19 cellular contexts compared by ENCODE assay signal in genomic region chr13:64278493-64278892, GRCh38.
A peak's percentile ranks its signal among the peaks of the same experiment; 100 is the strongest.
DNase-seq lines count a peak whose midpoint lies in the region; TF ChIP-seq lines count a peak whose summit lies in the region.
"Had no signal": no experiment of that assay in that cellular context is flagged by ENCODE, and none has a peak within 500 bp of the region (broad histone marks: within the 10 kb centered on the region; RNA-seq: fewer than 3 reads in every experiment).

No MANE protein-coding gene starts in this region.

- peaks cover 14% of the 10 kb centered on the region for H3K9me3 Mint-ChIP-seq in activated naive CD4-positive, alpha-beta T cell treated with anti-CD3 and anti-CD28 coated beads for 36 hours

- no peaks in the 10 kb centered on the region for H3K27me3 ChIP-seq in AG04450 (ENCODE audit: control insufficient read depth, insufficient read depth, low read length)
- H3K27me3 ChIP-seq in tibial nerve, result no peaks in the 10 kb centered on the region
- H3K27me3 ChIP-seq: esophagus squamous epithelium, neural progenitor cell, sigmoid colon had no signal

- H3K27ac Mint-ChIP-seq in activated naive CD4-positive, alpha-beta T cell treated with anti-CD3 and anti-CD28 coated beads for 36 hours, result no peak overlapping the region
- H3K27ac Mint-ChIP-seq: activated naive CD8-positive, alpha-beta T cell treated with anti-CD3 and anti-CD28 coated beads, Interleukin-2, amount 50 U/mL, for 24 hours; dendritic cell treated with granulocyte-macrophage colony-stimulating factor and Interleukin-4, amounts not matched to agents 40 ng/mL and 50 ng/mL, for 4 days; neural progenitor cell; T-helper 1 cell treated with Interleukin-12 subunit alpha and Interleukin-12 subunit beta and Interleukin-4 antibody, amounts not matched to agents 30 μg/mL and 1 μg/mL, for 36 hours had no signal

- no peak overlapping the region for H3K4me3 ChIP-seq in AG04450 (ENCODE audit: low read depth, low read length)
- H3K4me3 ChIP-seq in astrocyte of the cerebellum (ENCODE audit: low read depth, low read length), result no peak overlapping the region
- H3K4me3 ChIP-seq in tibial nerve, result no peak overlapping the region
- H3K4me3 ChIP-seq: esophagus squamous epithelium, lower lobe of right lung, neural progenitor cell, sigmoid colon had no signal

- in situ Hi-C loops in astrocyte of the cerebellum (cut with HindIII; ENCODE audit: low sequenced_read_pairs), result no loop called here

- TF ChIP-seq CTCF in AG04450 (IDR thresholded peaks at IDR 0.05; ENCODE audit: low read depth, low read length) (no peak), astrocyte of the cerebellum (IDR thresholded peaks at IDR 0.05; ENCODE audit: low read depth, low read length, missing control alignments) (no peak), tibial nerve (IDR thresholded peaks at IDR 0.05) (no peak)

- no peaks in the 10 kb centered on the region for H3K36me3 ChIP-seq in tibial nerve
- H3K36me3 ChIP-seq: esophagus squamous epithelium, lower lobe of right lung, neural progenitor cell, sigmoid colon had no signal

- 76 to 77% methylated on average over 5 of the region's 5 CpGs for WGBS in tibial nerve, 2 donors

- POLR2A ChIA-PET in AG04450 (lab: Yijun Ruan, JAX), result no interaction called here

- no peak overlapping the region for H3K4me3 Mint-ChIP-seq in activated naive CD4-positive, alpha-beta T cell treated with anti-CD3 and anti-CD28 coated beads for 36 hours
- H3K4me3 Mint-ChIP-seq: activated naive CD8-positive, alpha-beta T cell treated with anti-CD3 and anti-CD28 coated beads, Interleukin-2, amount 50 U/mL, for 24 hours; dendritic cell treated with granulocyte-macrophage colony-stimulating factor and Interleukin-4, amounts not matched to agents 40 ng/mL and 50 ng/mL, for 4 days; neural progenitor cell; T-helper 1 cell treated with Interleukin-12 subunit alpha and Interleukin-12 subunit beta and Interleukin-4 antibody, amounts not matched to agents 30 μg/mL and 1 μg/mL, for 36 hours had no signal

- no peaks in the 10 kb centered on the region for H3K4me1 ChIP-seq in tibial nerve
- H3K4me1 ChIP-seq: esophagus squamous epithelium, lower lobe of right lung, neural progenitor cell, sigmoid colon had no signal

- intact Hi-C loops in activated naive CD4-positive, alpha-beta T cell treated with anti-CD3 and anti-CD28 coated beads for 36 hours (cut with micrococcal nuclease), result no loop called here

- CTCF ChIA-PET in AG04450 (lab: Charles Lee), result no interaction called here
- CTCF ChIA-PET in activated naive CD4-positive, alpha-beta T cell treated with anti-CD3 and anti-CD28 coated beads for 36 hours (lab: Charles Lee), result no interaction called here

- H3K27me3 Mint-ChIP-seq in activated naive CD4-positive, alpha-beta T cell treated with anti-CD3 and anti-CD28 coated beads for 36 hours (ENCODE audit: low read depth), result no peaks in the 10 kb centered on the region
- H3K27me3 Mint-ChIP-seq: activated naive CD8-positive, alpha-beta T cell treated with anti-CD3 and anti-CD28 coated beads, Interleukin-2, amount 50 U/mL, for 24 hours; dendritic cell treated with granulocyte-macrophage colony-stimulating factor and Interleukin-4, amounts not matched to agents 40 ng/mL and 50 ng/mL, for 4 days had no signal

- no peaks in the 10 kb centered on the region for H3K36me3 Mint-ChIP-seq in activated naive CD4-positive, alpha-beta T cell treated with anti-CD3 and anti-CD28 coated beads for 36 hours (ENCODE audit: low read depth)
- H3K36me3 Mint-ChIP-seq: neural progenitor cell had no signal

- H3K4me1 Mint-ChIP-seq in activated naive CD4-positive, alpha-beta T cell treated with anti-CD3 and anti-CD28 coated beads for 36 hours (ENCODE audit: low read depth), result no peaks in the 10 kb centered on the region
- H3K4me1 Mint-ChIP-seq: activated naive CD8-positive, alpha-beta T cell treated with anti-CD3 and anti-CD28 coated beads, Interleukin-2, amount 50 U/mL, for 24 hours; neural progenitor cell had no signal

- no peaks in the 10 kb centered on the region for H3K9me3 ChIP-seq in AG04450 (ENCODE audit: control insufficient read depth, insufficient read depth, low read length)
- H3K9me3 ChIP-seq in tibial nerve, result no peaks in the 10 kb centered on the region
- H3K9me3 ChIP-seq: lower lobe of right lung had no signal

- DNase-seq in AG04450 (ENCODE audit: low read depth, low spot score) (peak; percentile 3), LHCN-M2 (ENCODE audit: low read depth) (peak; percentile 69), astrocyte of the cerebellum (ENCODE audit: low read depth) (peak; percentile 58), iris pigment epithelial cell (ENCODE audit: low read depth) (peak; percentile 59), SIG-M5 (lab: John Stamatoyannopoulos, UW) (no peak), tibial nerve (ENCODE audit: low spot score in 2 of 2) (no peak), GF-D8 (lab: John Stamatoyannopoulos, UW) (no peak)
- DNase-seq in activated naive CD4-positive, alpha-beta T cell treated with anti-CD3 and anti-CD28 coated beads for 36 hours, result no peak
- DNase-seq: activated naive CD8-positive, alpha-beta T cell treated with anti-CD3 and anti-CD28 coated beads, Interleukin-2, amount 50 U/mL, for 24 hours; Calu3; esophagus squamous epithelium; lower lobe of right lung; NCI-H1436 treated with DMSO at 0.1 percent for 48 hours; NCI-H446; sigmoid colon; stimulated activated naive CD4-positive, alpha-beta T cell treated with Interleukin-2 at 50 U/mL for 16 hours had no signal

- H3K27ac ChIP-seq in AG04450 (ENCODE audit: low read depth, low read length) (no peak overlapping the region), tibial nerve (no peak overlapping the region)
- H3K27ac ChIP-seq: esophagus squamous epithelium, lower lobe of right lung, neural progenitor cell, sigmoid colon had no signal

- TF ChIP-seq EP300 in tibial nerve (IDR thresholded peaks at IDR 0.05), result no peak

- TF ChIP-seq POLR2A in tibial nerve (IDR thresholded peaks at IDR 0.05), result no peak

Comparison
In these comparisons a context has a peak if more than half of its experiments do, and no peak if none do; other contexts are left out.
1. DNase-seq: peak in AG04450 (single experiment), LHCN-M2 (single experiment), astrocyte of the cerebellum (single experiment) and iris pigment epithelial cell (single experiment); none in SIG-M5 (single experiment), tibial nerve (0 of 2), activated naive CD4-positive, alpha-beta T cell treated with anti-CD3 and anti-CD28 coated beads for 36 hours (single experiment) and GF-D8 (single experiment).